In genomic region chr2:66567742-66568141, GRCh38 we compare ENCODE assay signal across 18 cellular contexts.
DNase-seq lines count a peak whose midpoint lies in the region; TF ChIP-seq lines count a peak whose summit lies in the region.
"Had no signal": no experiment of that assay in that cellular context is flagged by ENCODE, and none has a peak within 500 bp of the region (broad histone marks: within the 10 kb centered on the region; RNA-seq: fewer than 3 reads in every experiment).

No MANE protein-coding gene starts in this region.

- H3K4me1 Mint-ChIP-seq in mesothelial cell of epicardium, result peaks cover 85% of the 10 kb centered on the region
- H3K4me1 Mint-ChIP-seq: CD4-positive, CD25-positive, alpha-beta regulatory T cell had no signal

- H3K36me3 Mint-ChIP-seq in mesothelial cell of epicardium, result peaks cover 22% of the 10 kb centered on the region
- H3K36me3 Mint-ChIP-seq: CD4-positive, CD25-positive, alpha-beta regulatory T cell had no signal

- no peaks in the 10 kb centered on the region for H3K9me3 ChIP-seq in SK-N-MC (ENCODE audit: low read depth, low read length)
- H3K9me3 ChIP-seq in transverse colon, result no peaks in the 10 kb centered on the region
- H3K9me3 ChIP-seq: BE2C, Caco-2 had no signal

- no peak overlapping the region for H3K4me3 Mint-ChIP-seq in mesothelial cell of epicardium
- H3K4me3 Mint-ChIP-seq: CD4-positive, CD25-positive, alpha-beta regulatory T cell; GM23338 had no signal

- TF ChIP-seq CTCF in mesothelial cell of epicardium (IDR thresholded peaks at IDR 0.05; ENCODE audit: unreplicated experiment), result no peak
- TF ChIP-seq CTCF in transverse colon (IDR thresholded peaks at IDR 0.05), result no peak

- peaks cover 3% of the 10 kb centered on the region for H3K27me3 ChIP-seq in transverse colon
- H3K27me3 ChIP-seq: BE2C had no signal

- TF ChIP-seq EP300 in transverse colon (IDR thresholded peaks at IDR 0.05; ENCODE audit: low read depth), result no peak

- in situ Hi-C loops in transverse colon (cut with MboI; ENCODE audit: low pct_ligation_motif_present in 1 of 4, low pct_unique_long_range_greater_than_20kb in 1 of 4, low sequenced_read_pairs in 3 of 4), result no loop called here

- peak; percentile 48 for DNase-seq in HuH-7 (ENCODE audit: low spot score)
- DNase-seq in SK-N-MC (ENCODE audit: low read depth, low spot score), result no peak
- DNase-seq in mesothelial cell of epicardium (ENCODE audit: low spot score in 2 of 2, unreplicated experiment in 2 of 2), result no peak
- no peak for DNase-seq in transverse colon
- no peak for DNase-seq in activated CD8-positive, alpha-beta memory T cell treated with anti-CD3 and anti-CD28 coated beads, Interleukin-2, amount 50 U/mL, for 48 hours
- DNase-seq in activated T-cell treated with anti-CD3 and anti-CD28 coated beads, Interleukin-2, amount 50 U/mL, for 48 hours, result no peak
- DNase-seq in cardiac septum (ENCODE audit: low spot score), result no peak
- DNase-seq: BE2C; CD4-positive, CD25-positive, alpha-beta regulatory T cell; GDM1; KBM-7; NCI-H187 treated with DMSO at 0.1 percent for 48 hours; NCI-H226; NCI-H524; PC-9 had no signal

- intact Hi-C loops in transverse colon (cut with DNase I; ENCODE audit: low total_unique reads), result no loop called here
- intact Hi-C loops in cardiac septum (cut with DNase I), result no loop called here

- WGBS in transverse colon (ENCODE audit: low coverage in 1 of 2), 2 donors, result 28 to 51% methylated on average over 2 of the region's 2 CpGs

- no peaks in the 10 kb centered on the region for H3K27me3 Mint-ChIP-seq in mesothelial cell of epicardium (ENCODE audit: low read depth)

- H3K27ac Mint-ChIP-seq in mesothelial cell of epicardium, result peak overlapping the region; percentile 94
- H3K27ac Mint-ChIP-seq: CD4-positive, CD25-positive, alpha-beta regulatory T cell; GM23338 had no signal

- peak overlapping the region; percentile 98 for H3K27ac ChIP-seq in SK-N-MC
- H3K27ac ChIP-seq in transverse colon, result peak overlapping the region; percentile 1 to 55 (median 32)
- H3K27ac ChIP-seq: PC-9, RWPE1 had no signal

- TF ChIP-seq POLR2A in transverse colon (IDR thresholded peaks at IDR 0.05), result no peak

- peaks cover 0 to 18% (median 3%) of the 10 kb centered on the region in 4 donors for H3K4me1 ChIP-seq in transverse colon

- H3K36me3 ChIP-seq in SK-N-MC (ENCODE audit: insufficient read depth, low read length), result peaks cover 97% of the 10 kb centered on the region
- H3K36me3 ChIP-seq in transverse colon, result no peaks in the 10 kb centered on the region
- H3K36me3 ChIP-seq: BE2C had no signal

- H3K9ac ChIP-seq in SK-N-MC (ENCODE audit: insufficient read length), result no peak overlapping the region

- H3K9me3 Mint-ChIP-seq in mesothelial cell of epicardium, result no peaks in the 10 kb centered on the region
- H3K9me3 Mint-ChIP-seq: GM23338 had no signal

- no peak overlapping the region for H3K4me3 ChIP-seq in SK-N-MC
- no peak overlapping the region for H3K4me3 ChIP-seq in transverse colon
- H3K4me3 ChIP-seq: GM23338, PC-9 had no signal
